Comparison of ENCODE assay signal across 17 cellular contexts in the genomic region with DNA sequence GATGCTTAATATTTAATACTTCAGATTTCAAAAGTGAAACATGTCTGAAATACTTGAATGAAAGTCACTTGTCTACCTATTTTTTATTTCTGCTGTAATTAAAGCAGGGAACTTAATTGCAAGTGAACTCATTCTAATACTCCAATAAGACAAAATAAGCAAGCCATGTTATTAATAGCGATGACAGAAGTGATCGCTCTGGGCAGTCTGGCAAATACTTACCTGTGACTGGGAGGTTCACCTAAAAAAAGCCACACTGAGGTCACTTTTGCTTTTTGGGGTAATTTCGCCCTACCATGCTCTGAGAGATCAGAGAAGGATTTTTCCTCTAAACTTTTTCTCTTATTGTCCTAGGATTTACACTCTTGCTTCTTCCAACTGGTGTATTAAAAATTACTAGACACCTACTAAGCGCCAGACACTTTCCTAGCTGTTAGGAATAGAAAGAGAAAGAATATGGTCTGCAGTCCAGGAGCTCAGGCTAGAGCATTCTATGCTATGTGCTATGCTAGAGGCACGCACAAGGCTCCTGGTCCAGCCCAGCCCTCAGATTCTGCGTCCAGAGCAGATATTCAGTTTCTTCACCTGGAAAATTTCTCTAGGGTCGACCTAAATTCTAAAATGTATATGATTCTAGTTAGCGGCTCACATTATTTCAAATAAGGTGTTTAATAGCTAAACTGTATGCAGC. TPM values are rescaled to one million over a fixed set of nuclear protein-coding genes. Genes with fewer than 3 reads are reported as not detected.
DNase-seq lines count a peak whose midpoint lies in the region; ATAC-seq and TF ChIP-seq lines count a peak whose summit lies in the region.
"Had no signal": no experiment of that assay in that cellular context is flagged by ENCODE, and none has a peak within 500 bp of the region (broad histone marks: within the 10 kb centered on the region; RNA-seq: fewer than 3 reads in every experiment).

No MANE protein-coding gene starts in this region.

- DNase-seq in Right ventricle myocardium inferior (ENCODE audit: missing footprints) (no peak), right cardiac atrium (no peak), ascending aorta (ENCODE audit: low spot score in 2 of 2) (no peak), left ventricle myocardium inferior (no peak), gastrocnemius medialis (no peak), NCI-H2196 treated with DMSO at 0.1 percent for 48 hours (lab: John Stamatoyannopoulos, UW; ENCODE audit: unreplicated experiment) (no peak), H4 (ENCODE audit: low spot score) (no peak)
- DNase-seq in stimulated activated CD4-positive, alpha-beta T cell treated with anti-CD3 and anti-CD28 coated beads, Interleukin-1b, Interleukin-23, amount 100 ng/mL, for 48 hours: no peak
- DNase-seq: CD8-positive, alpha-beta T cell; COR-L47; DMS153; DND-41; GF-D8; HCEC 1CT; HFFc6 had no signal

- H3K4me3 ChIP-seq in right cardiac atrium (ENCODE audit: low read length) (no peak overlapping the region), ascending aorta (no peak overlapping the region), left ventricle myocardium inferior (no peak overlapping the region), gastrocnemius medialis (peak overlapping the region in 3 of 4 donors; percentile 5 to 26 (median 6))

- H3K27ac ChIP-seq in right cardiac atrium (ENCODE audit: low read length) (no peak overlapping the region), ascending aorta (peak overlapping the region; percentile 7 to 11), left ventricle myocardium inferior (replicated peaks) (peak overlapping the region; percentile 64), gastrocnemius medialis (peak overlapping the region; percentile 66 to 79 (median 74))
- H3K27ac ChIP-seq: 22Rv1 had no signal

- 89% methylated on average over 8 of the region's 8 CpGs for WGBS in right cardiac atrium

- intact Hi-C loops in Right ventricle myocardium inferior (cut with DNase I): no loop called here
- intact Hi-C loops in right cardiac atrium (cut with DNase I): no loop called here
- intact Hi-C loops in ascending aorta (cut with DNase I): no loop called here
- intact Hi-C loops in left ventricle myocardium inferior (cut with micrococcal nuclease): no loop called here
- intact Hi-C loops in gastrocnemius medialis (cut with DNase I; ENCODE audit: low total_unique reads): no loop called here

- in situ Hi-C loops in gastrocnemius medialis (cut with MboI; ENCODE audit: low sequenced_read_pairs in 4 of 4): no loop called here

- H3K36me3 ChIP-seq in ascending aorta (peaks cover 2 to 8% of the 10 kb centered on the region in 2 donors), left ventricle myocardium inferior (no peaks in the 10 kb centered on the region), gastrocnemius medialis (no peaks in the 10 kb centered on the region)

- no peak for TF ChIP-seq POLR2A in gastrocnemius medialis (IDR thresholded peaks at IDR 0.05)

- H3K9me3 ChIP-seq in right cardiac atrium (ENCODE audit: control insufficient read depth, low read length) (no peaks in the 10 kb centered on the region), ascending aorta (no peaks in the 10 kb centered on the region), left ventricle myocardium inferior (replicated peaks) (peaks cover 4% of the 10 kb centered on the region), gastrocnemius medialis (no peaks in the 10 kb centered on the region)

- peak; percentile 37 for ATAC-seq in Right ventricle myocardium inferior
- no peak for ATAC-seq in right cardiac atrium
- ATAC-seq in gastrocnemius medialis: peak; percentile 55 to 64
- ATAC-seq: CD8-positive, alpha-beta T cell; HepG2 had no signal

- H3K27me3 ChIP-seq in right cardiac atrium (ENCODE audit: control insufficient read depth, insufficient read depth): no peaks in the 10 kb centered on the region
- no peaks in the 10 kb centered on the region for H3K27me3 ChIP-seq in ascending aorta
- no peaks in the 10 kb centered on the region for H3K27me3 ChIP-seq in left ventricle myocardium inferior (ENCODE audit: low read depth)
- H3K27me3 ChIP-seq in gastrocnemius medialis: no peaks in the 10 kb centered on the region

- TF ChIP-seq CTCF in ascending aorta (IDR thresholded peaks at IDR 0.05) (no peak), left ventricle myocardium inferior (IDR thresholded peaks at IDR 0.05; ENCODE audit: borderline replicate concordance) (no peak), gastrocnemius medialis (IDR thresholded peaks at IDR 0.05 in 4 of 5, conservative IDR thresholded peaks at IDR 0.05 in 1 of 5) (no peak)

- H3K4me1 ChIP-seq in right cardiac atrium (ENCODE audit: control insufficient read depth, insufficient read depth, low read length): no peaks in the 10 kb centered on the region
- peaks cover 0 to 19% of the 10 kb centered on the region in 2 donors for H3K4me1 ChIP-seq in ascending aorta
- H3K4me1 ChIP-seq in left ventricle myocardium inferior: peaks cover 27% of the 10 kb centered on the region
- H3K4me1 ChIP-seq in gastrocnemius medialis: peaks cover 17 to 20% of the 10 kb centered on the region in 2 donors

RNA-seq across cellular contexts. Expression of gene PPP1CB, which starts 26.5 kb away (rescaled TPM):
- total RNA-seq in Right ventricle myocardium inferior (397 TPM), right cardiac atrium (100 to 1,000 TPM; 368 to 417 (median 381) TPM), ascending aorta (196 TPM), left ventricle myocardium inferior (461 TPM), gastrocnemius medialis (100 to 1,000 TPM; 230 to 419 (median 317) TPM)
- polyA plus RNA-seq in right cardiac atrium: 126 TPM
- total RNA-seq in H4 (2014; rRNA removed; shearing (Covaris generic)): 76.5 and 96.0 TPM in 2 replicates

Comparison
In these comparisons a context has a peak if more than half of its experiments do, and no peak if none do; other contexts are left out.
1. ATAC-seq: peak in Right ventricle myocardium inferior (single experiment) and gastrocnemius medialis (2 of 2); none in right cardiac atrium (0 of 2).
2. H3K4me3 ChIP-seq: peak in gastrocnemius medialis (3 of 4); none in right cardiac atrium (single experiment), ascending aorta (0 of 2) and left ventricle myocardium inferior (single experiment).